9 cellular contexts compared by ENCODE assay signal in the genomic region with DNA sequence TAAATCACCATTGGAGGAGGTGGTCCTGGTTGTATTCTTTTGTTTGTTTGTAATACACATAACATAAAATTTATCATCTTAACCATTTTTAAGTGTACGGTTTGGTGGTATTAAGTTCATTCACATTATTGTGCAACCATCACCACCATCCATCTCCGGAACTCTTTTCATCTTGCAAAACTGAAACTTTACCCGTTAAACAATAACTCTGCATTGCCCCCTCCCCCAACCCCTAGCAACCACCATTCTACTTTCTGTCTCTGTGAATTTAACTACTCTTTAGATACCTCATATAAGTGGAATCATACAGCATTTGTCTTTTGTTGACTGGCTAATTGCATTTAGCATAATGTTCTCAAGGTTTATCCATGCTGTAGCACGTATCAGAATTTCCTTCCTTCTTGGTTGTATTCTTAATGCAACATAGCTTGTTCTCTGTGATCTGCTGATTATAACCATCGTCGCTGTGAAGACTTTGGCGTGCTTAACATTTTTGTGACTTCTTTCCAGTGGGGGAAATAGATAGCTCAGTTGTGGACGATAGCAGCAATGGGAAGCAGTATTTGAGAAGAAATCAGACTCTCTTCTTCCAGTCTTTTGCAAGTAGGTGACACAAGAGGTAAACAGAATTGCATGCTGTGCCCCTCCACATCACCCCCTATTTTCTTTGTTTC.
DNase-seq lines count a peak whose midpoint lies in the region; ATAC-seq, FAIRE-seq and TF ChIP-seq lines count a peak whose summit lies in the region.
"Had no signal": no experiment of that assay in that cellular context is flagged by ENCODE, and none has a peak within 500 bp of the region (broad histone marks: within the 10 kb centered on the region; RNA-seq: fewer than 3 reads in every experiment).

No MANE protein-coding gene starts in this region.

- no peak for TF ChIP-seq EP300 in SK-N-SH (IDR thresholded peaks at IDR 0.05; ENCODE audit: borderline replicate concordance in 1 of 2, low read depth in 1 of 2, low read length in 1 of 2)

- intact Hi-C loops in CD8-positive, alpha-beta T cell (cut with DNase I, micrococcal nuclease), result loop anchor here (10.0 kb wide), 2 partner anchors 402 to 1042 kb away; a partner anchor contains a TSS

- no peak for TF ChIP-seq CTCF in CD8-positive, alpha-beta T cell (IDR thresholded peaks at IDR 0.05)
- TF ChIP-seq CTCF in liver (IDR thresholded peaks at IDR 0.05; ENCODE audit: low read depth, low read length, missing input control), result no peak
- TF ChIP-seq CTCF in SK-N-SH (IDR thresholded peaks at IDR 0.05), result no peak

- H3K4me1 Mint-ChIP-seq in CD8-positive, alpha-beta T cell (ENCODE audit: low read depth), result peaks cover 19% of the 10 kb centered on the region

- peak in 3 of 7 experiments; percentile 6 to 28 (median 17) for DNase-seq in CD8-positive, alpha-beta T cell
- DNase-seq in SIG-M5 treated with dmso at 0.1 percent for 504 hours (lab: John Stamatoyannopoulos, UW; ENCODE audit: unreplicated experiment) (peak; percentile 80), HAP-1 (ENCODE audit: low spot score in 2 of 2) (no peak), SK-N-SH (no peak), small intestine (no peak)

- no peaks in the 10 kb centered on the region for H3K9me3 ChIP-seq in CD8-positive, alpha-beta T cell (ENCODE audit: low read length)
- no peaks in the 10 kb centered on the region for H3K9me3 ChIP-seq in liver (ENCODE audit: control insufficient read depth in 4 of 4, low read length in 3 of 4)
- no peaks in the 10 kb centered on the region for H3K9me3 ChIP-seq in HAP-1
- H3K9me3 ChIP-seq in SK-N-SH, result no peaks in the 10 kb centered on the region
- H3K9me3 ChIP-seq in small intestine (ENCODE audit: control insufficient read depth, low read depth), result no peaks in the 10 kb centered on the region

- no peaks in the 10 kb centered on the region for H3F3A ChIP-seq in SK-N-SH (replicated peaks; ENCODE audit: insufficient read depth)

- peak overlapping the region; percentile 79 for H3K4me3 Mint-ChIP-seq in CD8-positive, alpha-beta T cell

- CTCF ChIA-PET in CD8-positive, alpha-beta T cell (lab: Charles Lee), result interaction anchor here (0.8 to 6.5 kb wide), 7 partner anchors 62 to 957 kb away, joined by 3 to 151 read pairs (median 10); a partner anchor contains a TSS
- CTCF ChIA-PET in SK-N-SH (lab: Yijun Ruan, JAX), result interaction anchor here (1.0 to 4.2 kb wide), 4 partner anchors 63 to 954 kb away, joined by 3 to 48 read pairs (median 30); no protein-coding TSS in a partner anchor

- no peaks in the 10 kb centered on the region for H3K27me3 Mint-ChIP-seq in CD8-positive, alpha-beta T cell (ENCODE audit: low read depth)

- peak overlapping the region; percentile 66 for H3K27ac Mint-ChIP-seq in CD8-positive, alpha-beta T cell

- peak in 1 of 2 donors; percentile 47 for TF ChIP-seq RAD21 in liver (IDR thresholded peaks at IDR 0.05)
- no peak for TF ChIP-seq RAD21 in SK-N-SH (IDR thresholded peaks at IDR 0.05; ENCODE audit: low read length)

- H3K36me3 ChIP-seq in CD8-positive, alpha-beta T cell (ENCODE audit: insufficient read depth, low read length), result no peaks in the 10 kb centered on the region
- H3K36me3 ChIP-seq in liver (ENCODE audit: control insufficient read depth in 4 of 4, insufficient read depth in 3 of 4, low read depth in 1 of 4, low read length in 3 of 4), result peaks cover 0 to 2% (median 0%) of the 10 kb centered on the region in 4 donors
- no peaks in the 10 kb centered on the region for H3K36me3 ChIP-seq in HAP-1 (replicated peaks)
- H3K36me3 ChIP-seq in SK-N-SH (replicated peaks in 1 of 2; ENCODE audit: control insufficient read depth in 1 of 2, insufficient read depth in 2 of 2, low read length in 1 of 2), result no peaks in the 10 kb centered on the region
- no peaks in the 10 kb centered on the region for H3K36me3 ChIP-seq in small intestine (ENCODE audit: control insufficient read depth in 2 of 2, insufficient read depth in 2 of 2, low read length in 2 of 2)

- H3K27ac ChIP-seq in CD8-positive, alpha-beta T cell (ENCODE audit: low read depth, low read length), result no peak overlapping the region
- H3K27ac ChIP-seq in liver (ENCODE audit: low read depth in 1 of 2, low read length in 2 of 2), result peak overlapping the region; percentile 49 to 73
- H3K27ac ChIP-seq in SK-N-SH (ENCODE audit: low read depth in 2 of 2, low read length in 1 of 2), result no peak overlapping the region
- no peak overlapping the region for H3K27ac ChIP-seq in small intestine (ENCODE audit: low read depth in 1 of 2, low read length in 1 of 2)

- in situ Hi-C loops in HAP-1 (cut with MboI; ENCODE audit: low sequenced_read_pairs), result no loop called here

- peaks cover 13% of the 10 kb centered on the region for H3K4me1 ChIP-seq in CD8-positive, alpha-beta T cell (ENCODE audit: insufficient read depth, low read length)
- H3K4me1 ChIP-seq in liver (ENCODE audit: control insufficient read depth in 4 of 4, insufficient read depth in 4 of 4, low read length in 3 of 4) (peaks cover 0 to 17% (median 13%) of the 10 kb centered on the region in 4 donors), HAP-1 (no peaks in the 10 kb centered on the region; the same call in 1 of the 2 replicates), SK-N-SH (ENCODE audit: control insufficient read depth in 1 of 2, insufficient read depth in 2 of 2, low read depth in 1 of 2, low read length in 1 of 2) (peaks cover 12 to 17% of the 10 kb centered on the region in 2 experiments), small intestine (ENCODE audit: control insufficient read depth in 2 of 2, insufficient read depth in 1 of 2, low read depth in 1 of 2, low read length in 1 of 2) (no peaks in the 10 kb centered on the region)

- peak; percentile 71 for ATAC-seq in CD8-positive, alpha-beta T cell
- peak; percentile 47 for ATAC-seq in HG02571 (IDR thresholded peaks at IDR 0.05; ENCODE audit: unreplicated experiment)
- ATAC-seq in HG03565 (IDR thresholded peaks at IDR 0.05; ENCODE audit: unreplicated experiment), result no peak

- no peaks in the 10 kb centered on the region for H3K27me3 ChIP-seq in CD8-positive, alpha-beta T cell (ENCODE audit: insufficient read depth, low read length)
- no peaks in the 10 kb centered on the region for H3K27me3 ChIP-seq in liver (ENCODE audit: control insufficient read depth in 4 of 4, insufficient read depth in 4 of 4, low read length in 3 of 4)
- H3K27me3 ChIP-seq in HAP-1 (ENCODE audit: low read depth), result no peaks in the 10 kb centered on the region
- no peaks in the 10 kb centered on the region for H3K27me3 ChIP-seq in SK-N-SH (ENCODE audit: insufficient read depth)
- H3K27me3 ChIP-seq in small intestine (ENCODE audit: control insufficient read depth in 2 of 2, insufficient read depth in 2 of 2, low read length in 2 of 2), result no peaks in the 10 kb centered on the region

- no peaks in the 10 kb centered on the region for H4K20me1 ChIP-seq in SK-N-SH (ENCODE audit: insufficient read depth)

- FAIRE-seq in small intestine (lab: Jason Lieb, UNC), result no peak
- FAIRE-seq: G401.6 had no signal

- peak overlapping the region; percentile 18 for H3K4me3 ChIP-seq in CD8-positive, alpha-beta T cell (ENCODE audit: low read depth, low read length)
- H3K4me3 ChIP-seq in liver (ENCODE audit: low read depth in 1 of 3, low read length in 3 of 3) (no peak overlapping the region), HAP-1 (no peak overlapping the region), SK-N-SH (ENCODE audit: low read depth in 2 of 2, low read length in 1 of 2) (no peak overlapping the region), small intestine (ENCODE audit: low read depth in 1 of 2, low read length in 2 of 2) (no peak overlapping the region)

- no peaks in the 10 kb centered on the region for H3K36me3 Mint-ChIP-seq in CD8-positive, alpha-beta T cell

- no peak overlapping the region for H3K4me2 ChIP-seq in SK-N-SH

- no peaks in the 10 kb centered on the region for H3K79me2 ChIP-seq in SK-N-SH (ENCODE audit: insufficient read depth)

- no peak overlapping the region for H2AFZ ChIP-seq in SK-N-SH (ENCODE audit: low read depth)

- H3K9me2 ChIP-seq in SK-N-SH, result no peaks in the 10 kb centered on the region

- H3K9me3 Mint-ChIP-seq in CD8-positive, alpha-beta T cell, result no peaks in the 10 kb centered on the region

- peak overlapping the region in 1 of 2 donors; percentile 33 for H3K9ac ChIP-seq in liver (ENCODE audit: low read depth in 1 of 2, low read length in 2 of 2)
- H3K9ac ChIP-seq in SK-N-SH, result no peak overlapping the region

- WGBS in liver, result 20% methylated on average over 8 of the region's 8 CpGs
- 81% methylated on average over 8 of the region's 8 CpGs for WGBS in SK-N-SH (ENCODE audit: low lambda C conversion rate)
- WGBS in small intestine, 3 donors, result 19 to 59% (median 41%) methylated on average over 8 of the region's 8 CpGs

- POLR2A ChIA-PET in CD8-positive, alpha-beta T cell (lab: Charles Lee), result interaction anchor here (2.2 kb wide), 1 partner anchor 913 kb away, joined by 9 read pairs; a partner anchor contains a TSS
- POLR2A ChIA-PET in SK-N-SH (lab: Yijun Ruan, JAX), result no interaction called here

TF ChIP-seq in liver, 16 proteins besides CTCF, POLR2A, EP300 and RAD21 (continues in another document):
- TF ChIP-seq HNF4A (conservative IDR thresholded peaks at IDR 0.05), result peak; percentile 19 to 48

TF ChIP-seq in SK-N-SH, 30 proteins besides CTCF, POLR2A, EP300 and RAD21:
- TF ChIP-seq TAF1 (IDR thresholded peaks at IDR 0.05; ENCODE audit: borderline replicate concordance, low read depth, low read length), result no peak
- TF ChIP-seq TCF12 (IDR thresholded peaks at IDR 0.05), result no peak
- TF ChIP-seq, protein P1, sequence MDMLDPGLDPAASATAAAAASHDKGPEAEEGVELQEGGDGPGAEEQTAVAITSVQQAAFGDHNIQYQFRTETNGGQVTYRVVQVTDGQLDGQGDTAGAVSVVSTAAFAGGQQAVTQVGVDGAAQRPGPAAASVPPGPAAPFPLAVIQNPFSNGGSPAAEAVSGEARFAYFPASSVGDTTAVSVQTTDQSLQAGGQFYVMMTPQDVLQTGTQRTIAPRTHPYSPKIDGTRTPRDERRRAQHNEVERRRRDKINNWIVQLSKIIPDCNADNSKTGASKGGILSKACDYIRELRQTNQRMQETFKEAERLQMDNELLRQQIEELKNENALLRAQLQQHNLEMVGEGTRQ (IDR thresholded peaks at IDR 0.05; ENCODE audit: borderline replicate concordance, low read depth, low read length), result no peak
- TF ChIP-seq TEAD4 (IDR thresholded peaks at IDR 0.05; ENCODE audit: borderline replicate concordance, insufficient read depth), result no peak
- TF ChIP-seq FOXJ3 (CRISPR knock-in tag; IDR thresholded peaks at IDR 0.05), result no peak

Comparison
In these comparisons a context has a peak if more than half of its experiments do, and no peak if none do; other contexts are left out.
1. H3K27ac ChIP-seq: peak in liver (2 of 2); none in CD8-positive, alpha-beta T cell (single experiment), SK-N-SH (0 of 2) and small intestine (0 of 2).